Comparison of ENCODE assay signal across 1 cellular context in genomic region chr14:94998702-94999101, GRCh38.
TF ChIP-seq lines count a peak whose summit lies in the region.

No MANE protein-coding gene starts in this region.

TF ChIP-seq in H1, 55 proteins besides CTCF, POLR2A, EP300 and RAD21:
- TF ChIP-seq, protein P1, sequence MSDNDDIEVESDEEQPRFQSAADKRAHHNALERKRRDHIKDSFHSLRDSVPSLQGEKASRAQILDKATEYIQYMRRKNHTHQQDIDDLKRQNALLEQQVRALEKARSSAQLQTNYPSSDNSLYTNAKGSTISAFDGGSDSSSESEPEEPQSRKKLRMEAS (IDR thresholded peaks at IDR 0.05), result peak; percentile 72
- TF ChIP-seq CBX5 (IDR thresholded peaks at IDR 0.05; ENCODE audit: low read depth, low read length) (no peak), GTF2F1 (IDR thresholded peaks at IDR 0.05; ENCODE audit: borderline replicate concordance, low read depth, low read length) (no peak), RXRA (IDR thresholded peaks at IDR 0.05; ENCODE audit: insufficient read depth, low read depth, low read length) (no peak), ASH2L (IDR thresholded peaks at IDR 0.05; ENCODE audit: low read length) (no peak), SP1 (IDR thresholded peaks at IDR 0.05; ENCODE audit: low read depth, low read length) (no peak), SIRT6 (IDR thresholded peaks at IDR 0.05; ENCODE audit: low read length) (no peak), EGR1 (IDR thresholded peaks at IDR 0.05; ENCODE audit: borderline replicate concordance, low read depth, low read length) (no peak), CEBPB (IDR thresholded peaks at IDR 0.05; ENCODE audit: low read depth, low read length) (peak; percentile 78), CHD2 (IDR thresholded peaks at IDR 0.05; ENCODE audit: low read length) (no peak), TAF7 (optimal IDR thresholded peaks at IDR 0.05; ENCODE audit: borderline replicate concordance, low read depth, low read length) (no peak), NRF1 (IDR thresholded peaks at IDR 0.05; ENCODE audit: low read depth, low read length) (no peak), SP2 (IDR thresholded peaks at IDR 0.05; ENCODE audit: low read length) (no peak), SAP30 (IDR thresholded peaks at IDR 0.05; ENCODE audit: insufficient read depth, insufficient replicate concordance, low read length) (no peak), POU5F1 (IDR thresholded peaks at IDR 0.05; ENCODE audit: low read depth, low read length) (0 out of 2 replicates have a peak, but pooled peaks have one; percentile 45), POLR2AphosphoS5 (IDR thresholded peaks at IDR 0.05; ENCODE audit: low read depth, low read length) (no peak), E2F6 (IDR thresholded peaks at IDR 0.05) (peak; percentile 55; the same call in 1 of the 2 replicates), RBBP5 (IDR thresholded peaks at IDR 0.05; ENCODE audit: borderline replicate concordance, low read depth, low read length) (no peak), JUN (IDR thresholded peaks at IDR 0.05; ENCODE audit: low read depth, low read length) (no peak), HDAC2 (IDR thresholded peaks at IDR 0.05; ENCODE audit: borderline replicate concordance in 1 of 2, low read depth in 2 of 2, low read length in 2 of 2) (no peak), GABPA (IDR thresholded peaks at IDR 0.05; ENCODE audit: borderline replicate concordance, insufficient read depth, low read length) (no peak), USF2 (IDR thresholded peaks at IDR 0.05; ENCODE audit: low read length) (no peak), TCF12 (IDR thresholded peaks at IDR 0.05; ENCODE audit: low read depth, low read length) (no peak)
